ENCODE assay signal across 8 cellular contexts in the genomic region with DNA sequence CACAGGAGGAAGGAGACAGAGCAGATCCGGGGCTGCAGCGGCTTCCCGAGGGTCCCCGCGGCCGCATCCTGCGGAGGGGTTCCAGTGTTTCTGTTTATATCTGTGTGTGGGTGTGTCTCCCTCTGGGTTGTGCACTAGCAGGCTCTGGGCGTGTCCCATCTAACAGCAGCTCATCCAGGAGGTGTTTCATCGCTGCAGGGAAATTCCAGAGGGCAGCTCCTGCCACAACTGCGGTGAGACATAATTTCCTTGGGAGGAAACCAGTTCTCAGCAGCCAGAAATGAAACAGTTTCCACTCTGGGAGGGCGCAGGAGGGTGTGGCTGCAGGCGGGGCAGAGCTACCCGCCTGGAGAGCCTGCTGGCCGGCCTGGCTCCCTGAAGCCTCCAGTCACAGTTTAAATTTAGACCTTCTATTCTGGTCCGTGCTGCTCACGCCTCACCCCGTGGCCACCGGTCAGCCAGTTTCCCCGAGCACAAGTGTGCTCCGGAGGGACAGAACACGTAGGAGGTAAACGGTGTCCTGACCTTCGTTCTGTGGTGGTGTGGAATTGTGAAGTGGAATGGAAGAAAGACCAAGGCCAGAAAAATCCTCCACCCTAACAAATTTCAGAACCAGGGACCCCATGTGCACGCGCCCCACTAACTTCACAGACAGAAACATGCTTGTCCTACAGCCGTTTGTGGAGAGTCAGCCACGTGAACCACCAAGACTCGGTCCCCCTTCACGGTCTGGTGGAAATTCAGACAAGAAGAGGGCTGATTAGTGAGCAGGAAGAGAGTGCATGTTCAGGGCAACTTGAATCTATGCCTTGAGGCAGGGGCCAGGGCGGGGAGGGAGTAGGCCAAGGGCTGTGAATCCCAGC. TPM values are rescaled to one million over a fixed set of nuclear protein-coding genes. Genes with fewer than 3 reads are reported as not detected.
DNase-seq lines count a peak whose midpoint lies in the region; ATAC-seq and TF ChIP-seq lines count a peak whose summit lies in the region.

No MANE protein-coding gene starts in this region.

- CTCF ChIA-PET in HEK293T (lab: Yijun Ruan, JAX) = interaction anchor here (0.5 to 1.0 kb wide), 2 partner anchors 32 to 98 kb away, joined by 3 to 4 read pairs; no protein-coding TSS in a partner anchor

- H3K9me3 ChIP-seq in esophagus (ENCODE audit: control insufficient read depth in 2 of 2, insufficient read depth in 1 of 2, low read depth in 1 of 2, low read length in 1 of 2) (no peaks in the 10 kb centered on the region), thymus (ENCODE audit: control insufficient read depth) (no peaks in the 10 kb centered on the region)

- no peaks in the 10 kb centered on the region for H3K27me3 ChIP-seq in esophagus (ENCODE audit: control insufficient read depth in 1 of 2, insufficient read depth in 2 of 2, low read length in 2 of 2)
- no peaks in the 10 kb centered on the region for H3K27me3 ChIP-seq in thymus (ENCODE audit: control insufficient read depth, insufficient read depth)

- H3K27ac ChIP-seq in esophagus (ENCODE audit: low read depth in 2 of 2, low read length in 1 of 2) = peak overlapping the region; percentile 98 to 99
- peak overlapping the region; percentile 57 for H3K27ac ChIP-seq in thymus (ENCODE audit: low read depth)

- H3K4me3 ChIP-seq in esophagus (ENCODE audit: low read depth in 1 of 2, low read length in 2 of 2) (no peak overlapping the region), thymus (ENCODE audit: low read length) (peak overlapping the region; percentile 55)

- peaks cover 2 to 22% of the 10 kb centered on the region in 2 donors for H3K4me1 ChIP-seq in esophagus (ENCODE audit: control insufficient read depth in 2 of 2, insufficient read depth in 2 of 2, low read length in 1 of 2)
- peaks cover 3% of the 10 kb centered on the region for H3K4me1 ChIP-seq in thymus (ENCODE audit: control insufficient read depth, insufficient read depth, low read length)

- no peaks in the 10 kb centered on the region for H3K36me3 ChIP-seq in esophagus (ENCODE audit: control insufficient read depth in 2 of 2, insufficient read depth in 2 of 2, low read length in 1 of 2)
- no peaks in the 10 kb centered on the region for H3K36me3 ChIP-seq in thymus (ENCODE audit: control insufficient read depth, insufficient read depth)

- WGBS in esophagus, 2 donors = 11 to 23% methylated on average over 30 of the region's 30 CpGs
- 21% methylated on average over 30 of the region's 30 CpGs for WGBS in thymus

- POLR2A ChIA-PET in HEK293T (lab: Yijun Ruan, JAX) = interaction anchor here (0.7 to 1.5 kb wide), 13 partner anchors 10 to 138 kb away, joined by 3 to 10 read pairs (median 4); a partner anchor contains a TSS

- no peak for ATAC-seq in HG03457 (IDR thresholded peaks at IDR 0.05; ENCODE audit: unreplicated experiment)

- DNase-seq in EH (ENCODE audit: low read depth) (peak; percentile 98), HEK293T (ENCODE audit: extremely low spot score) (peak; percentile 46), NOMO-1 treated with dmso at 0.1 percent for 144 hours (lab: John Stamatoyannopoulos, UW; ENCODE audit: unreplicated experiment) (peak; percentile 69), activated T-cell treated with anti-CD3 and anti-CD28 coated beads for 24 hours (ENCODE audit: low read depth) (peak; percentile 61), occipital lobe (lab: John Stamatoyannopoulos, UW) (peak; percentile 38)

TF ChIP-seq in HEK293T, 16 proteins besides CTCF, POLR2A, EP300 and RAD21:
- TF ChIP-seq ELF4 (IDR thresholded peaks at IDR 0.05) (no peak), FOXA1 (IDR thresholded peaks at IDR 0.05) (no peak), ZNF384 (IDR thresholded peaks at IDR 0.05) (no peak), HDGF (IDR thresholded peaks at IDR 0.05; ENCODE audit: borderline replicate concordance) (no peak), CTBP1 (IDR thresholded peaks at IDR 0.05; ENCODE audit: borderline replicate concordance) (no peak), NFRKB (IDR thresholded peaks at IDR 0.05) (no peak), LEF1 (IDR thresholded peaks at IDR 0.05; ENCODE audit: borderline replicate concordance) (no peak), SUZ12 (IDR thresholded peaks at IDR 0.05) (no peak)

RNA-seq across cellular contexts. Expression of a gene that starts 50.2 kb away (rescaled TPM):
- polyA plus RNA-seq in esophagus (not detected), thymus (0.02 TPM)
- not detected for total RNA-seq in occipital lobe

Comparison
In these comparisons a context has a peak if more than half of its experiments do, and no peak if none do; other contexts are left out.
1. DNase-seq: peak in every context shown above with its lines; median percentile 98 in EH; 69 in NOMO-1 treated with dmso at 0.1 percent for 144 hours; 61 in activated T-cell treated with anti-CD3 and anti-CD28 coated beads for 24 hours; 46 in HEK293T; 38 in occipital lobe.